In the genomic region with DNA sequence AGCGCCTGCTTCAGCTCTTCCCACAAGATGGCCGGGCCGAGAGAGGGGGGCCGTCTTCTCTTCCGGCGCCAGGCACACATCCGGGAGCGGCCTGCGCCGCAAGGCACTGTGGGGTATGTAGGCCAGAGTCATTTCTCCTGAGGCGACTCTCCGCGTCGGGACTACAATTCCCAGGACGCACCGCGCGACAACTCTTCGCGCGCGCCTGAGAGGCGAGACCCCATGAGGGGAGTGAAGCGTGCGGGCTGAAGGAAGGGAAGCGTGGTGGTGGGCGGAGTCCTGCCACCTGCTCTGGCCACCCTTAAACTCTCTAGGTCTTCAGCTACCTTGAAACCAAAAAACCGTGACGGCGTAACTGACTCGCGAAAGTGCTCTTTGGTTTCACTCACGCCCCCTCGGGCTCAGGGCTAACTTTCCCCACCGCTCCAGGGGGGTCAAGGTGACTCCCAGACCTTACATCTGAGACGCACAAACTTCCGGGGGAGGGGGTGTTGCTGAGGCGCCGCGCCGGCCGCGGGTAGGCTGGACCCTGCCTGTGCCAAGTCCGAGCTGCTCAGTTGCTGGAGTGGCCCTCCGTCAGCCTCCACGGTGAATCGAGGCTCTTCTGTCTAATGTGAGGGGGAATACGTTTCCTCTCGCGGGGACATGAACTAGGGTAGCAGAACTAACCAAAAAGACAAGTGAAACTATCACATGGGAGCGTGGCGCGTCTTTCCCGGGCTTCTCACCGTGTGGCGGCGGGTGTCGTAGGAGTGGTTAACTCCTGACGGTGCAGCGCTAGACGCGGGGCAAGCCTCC, we compare ENCODE assay signal across 8 cellular contexts. TPM values are rescaled to one million over a fixed set of nuclear protein-coding genes. Genes with fewer than 3 reads are reported as not detected.
A peak's percentile ranks its signal among the peaks of the same experiment; 100 is the strongest.
DNase-seq lines count a peak whose midpoint lies in the region; ATAC-seq, FAIRE-seq and TF ChIP-seq lines count a peak whose summit lies in the region.

Gene SERBP1 (minus strand): TSS at position 45 of the 798 bp plus-strand sequence. CDS start 102 bp downstream, outside the sequence.

- under 1% methylated on average over 46 of the region's 62 CpGs for WGBS in esophagus muscularis mucosa

- TF ChIP-seq CTCF in esophagus muscularis mucosa (IDR thresholded peaks at IDR 0.05) = no peak

- peaks cover 40% of the 10 kb centered on the region for H3K36me3 ChIP-seq in KOPT-K1 (ENCODE audit: insufficient read depth, low read length)
- peaks cover 0 to 7% (median 6%) of the 10 kb centered on the region in 4 donors for H3K36me3 ChIP-seq in esophagus muscularis mucosa

- no peak for TF ChIP-seq EP300 in esophagus muscularis mucosa (IDR thresholded peaks at IDR 0.05)

- H3K36me3 Mint-ChIP-seq in activated T-cell treated with anti-CD3 and anti-CD28 coated beads, Interleukin-2, amount 50 U/mL, for 72 hours (ENCODE audit: insufficient read depth in 2 of 2) = peaks cover 24 to 44% of the 10 kb centered on the region in 2 donors

- peak; percentile 81 for ATAC-seq in GM21786 (IDR thresholded peaks at IDR 0.05; ENCODE audit: unreplicated experiment)
- ATAC-seq in activated T-cell treated with anti-CD3 and anti-CD28 coated beads, Interleukin-2, amount 50 U/mL, for 72 hours (replicated peaks in 1 of 2) = peak; percentile 92 to 93

- H3K9me3 Mint-ChIP-seq in activated T-cell treated with anti-CD3 and anti-CD28 coated beads, Interleukin-2, amount 50 U/mL, for 72 hours = no peaks in the 10 kb centered on the region

- H3K27ac ChIP-seq in KOPT-K1 (ENCODE audit: low read depth, low read length, poor library complexity, severe bottlenecking) (peak within 1 kb of the TSS; percentile 98), esophagus muscularis mucosa (replicated peaks in 1 of 4) (peak within 1 kb of the TSS; percentile 92 to 96 (median 92))

- TF ChIP-seq POLR2A in esophagus muscularis mucosa (IDR thresholded peaks at IDR 0.05; ENCODE audit: low read depth) = no peak

- peak within 1 kb of the TSS; percentile 100 for H3K27ac Mint-ChIP-seq in activated T-cell treated with anti-CD3 and anti-CD28 coated beads, Interleukin-2, amount 50 U/mL, for 72 hours

- peak within 1 kb of the TSS; percentile 78 to 92 (median 80) for H3K4me3 ChIP-seq in esophagus muscularis mucosa

- H3K9me3 ChIP-seq in KOPT-K1 (ENCODE audit: insufficient read depth, low read length, poor library complexity, severe bottlenecking) = no peaks in the 10 kb centered on the region
- H3K9me3 ChIP-seq in esophagus muscularis mucosa = no peaks in the 10 kb centered on the region

- DNase-seq in DMS53 treated with DMSO at 0.1 percent for 48 hours (lab: John Stamatoyannopoulos, UW; ENCODE audit: unreplicated experiment) (peak; percentile 100), RCC 7860 (ENCODE audit: low spot score) (peak; percentile 94), esophagus muscularis mucosa (ENCODE audit: extremely low spot score) (peak; percentile 98), myocyte (ENCODE audit: low read depth) (peak; percentile 99)
- peak; percentile 95 to 97 for DNase-seq in activated T-cell treated with anti-CD3 and anti-CD28 coated beads, Interleukin-2, amount 50 U/mL, for 72 hours
- DNase-seq in stimulated activated CD8-positive, alpha-beta memory T cell treated with anti-CD3 and anti-CD28 coated beads, Interleukin-7, amount 100 ng/mL, for 48 hours (ENCODE audit: extremely low read depth in 1 of 2, low read depth in 1 of 2) = peak; percentile 88 to 90

- H3K4me1 ChIP-seq in esophagus muscularis mucosa = peaks cover 32 to 63% (median 57%) of the 10 kb centered on the region in 4 donors

- intact Hi-C loops in esophagus muscularis mucosa (cut with DNase I) = loop anchor here (10.0 kb wide), 1 partner anchor 254 kb away; the partner anchor contains the start of gene GADD45A

- no peaks in the 10 kb centered on the region for H3K27me3 ChIP-seq in esophagus muscularis mucosa

- H3K4me3 Mint-ChIP-seq in activated T-cell treated with anti-CD3 and anti-CD28 coated beads, Interleukin-2, amount 50 U/mL, for 72 hours = peak within 1 kb of the TSS; percentile 89 to 100

- H3K4me1 Mint-ChIP-seq in activated T-cell treated with anti-CD3 and anti-CD28 coated beads, Interleukin-2, amount 50 U/mL, for 72 hours (ENCODE audit: low read depth) = peaks cover 65% of the 10 kb centered on the region

- H3K27me3 Mint-ChIP-seq in activated T-cell treated with anti-CD3 and anti-CD28 coated beads, Interleukin-2, amount 50 U/mL, for 72 hours (ENCODE audit: low read depth) = no peaks in the 10 kb centered on the region

- FAIRE-seq in RCC 7860 (lab: Jason Lieb, UNC) = peak; percentile 82

RNA-seq across cellular contexts. Expression of gene SERBP1, which starts in this region (rescaled TPM):
- 100 to 1,000 TPM; 288 to 386 TPM for total RNA-seq in activated T-cell treated with anti-CD3 and anti-CD28 coated beads, Interleukin-2, amount 50 U/mL, for 72 hours
- total RNA-seq in esophagus muscularis mucosa = 100 to 1,000 TPM; 203 to 254 (median 223) TPM
- 258 and 268 TPM in 2 replicates for total RNA-seq in myocyte
- 124 TPM for polyA plus RNA-seq in myocyte (2012)

Comparison
In these comparisons a context has a peak if more than half of its experiments do, and no peak if none do; other contexts are left out.
1. Peak in every context shown above with its lines: DNase-seq, ATAC-seq, H3K4me3 ChIP-seq and H3K27ac ChIP-seq.